19 cellular contexts compared by ENCODE assay signal in the genomic region with DNA sequence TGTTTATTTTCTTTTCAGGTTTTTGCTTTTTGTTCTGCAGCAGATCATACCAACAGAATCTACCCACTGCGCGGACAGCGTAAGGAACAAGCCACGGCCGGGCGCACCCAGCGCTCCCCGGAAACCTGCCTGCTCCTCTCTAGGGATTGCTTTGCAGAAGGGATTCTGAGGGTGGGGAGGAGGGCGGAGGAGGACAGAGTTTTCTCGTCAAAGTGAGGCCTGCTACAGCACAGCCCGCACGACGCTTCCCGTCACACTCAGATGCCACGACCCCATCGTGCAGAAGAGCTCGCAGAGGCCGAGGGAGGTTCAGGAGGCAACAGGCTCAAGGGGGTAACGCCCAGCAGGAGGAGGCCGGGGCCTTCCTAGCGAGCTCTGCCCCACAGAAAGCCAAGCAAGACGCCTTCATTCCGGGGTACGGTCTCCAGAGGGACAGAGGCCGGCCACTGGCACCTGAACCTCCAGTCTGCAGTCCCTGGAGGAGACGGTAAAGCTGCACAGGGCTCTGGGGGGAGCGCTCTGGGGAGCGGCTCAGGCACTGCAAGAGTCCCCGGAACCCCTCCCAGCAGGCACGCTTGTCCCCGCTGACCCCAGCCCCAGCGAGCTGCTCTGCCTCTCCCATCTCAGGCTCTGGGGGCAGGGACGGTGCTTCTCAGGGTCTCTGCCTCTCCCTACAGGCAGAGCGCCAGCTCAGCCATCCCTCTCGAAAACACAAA. TPM values are rescaled to one million over a fixed set of nuclear protein-coding genes. Genes with fewer than 3 reads are reported as not detected.
DNase-seq lines count a peak whose midpoint lies in the region; ATAC-seq, FAIRE-seq and TF ChIP-seq lines count a peak whose summit lies in the region.
"Had no signal": no experiment of that assay in that cellular context is flagged by ENCODE, and none has a peak within 500 bp of the region (broad histone marks: within the 10 kb centered on the region; RNA-seq: fewer than 3 reads in every experiment).

No MANE protein-coding gene starts in this region.

- no peaks in the 10 kb centered on the region for H3K27me3 ChIP-seq in HUES6 (ENCODE audit: control insufficient read depth, insufficient read depth, low read length)
- no peaks in the 10 kb centered on the region for H3K27me3 ChIP-seq in HepG2 (ENCODE audit: control insufficient read depth in 1 of 2, insufficient read depth in 2 of 2, low read length in 2 of 2)
- H3K27me3 ChIP-seq: adrenal gland had no signal

- H3K4me1 Mint-ChIP-seq in brain, result peaks cover 49% of the 10 kb centered on the region

- TF ChIP-seq RAD21 in HepG2 (CRISPR knock-in tag; IDR thresholded peaks at IDR 0.05), result no peak

- peak overlapping the region; percentile 83 for H3K4me2 ChIP-seq in HepG2 (ENCODE audit: low read depth, low read length)

- H3K79me2 ChIP-seq in HepG2 (ENCODE audit: insufficient read depth, low read length), result peaks cover 72% of the 10 kb centered on the region

- 65% methylated on average over 18 of the region's 35 CpGs for WGBS in HepG2 (ENCODE audit: low lambda C conversion rate)

- peak overlapping the region; percentile 42 for H3K9ac ChIP-seq in HUES6 (ENCODE audit: low read length)
- H3K9ac ChIP-seq in HepG2 (ENCODE audit: insufficient read depth, low read depth, low read length), result peak overlapping the region; percentile 64; the same call in 1 of the 2 replicates

- H3K36me3 ChIP-seq in HUES6 (ENCODE audit: control insufficient read depth, insufficient read depth, low read length) (peaks cover 7% of the 10 kb centered on the region), HepG2 (replicated peaks in 1 of 2; ENCODE audit: control insufficient read depth in 1 of 2, insufficient read depth in 2 of 2, low read length in 2 of 2) (peaks cover 2 to 22% of the 10 kb centered on the region in 2 experiments; a peak in 2 of 5 replicates)
- H3K36me3 ChIP-seq: adrenal gland had no signal

- no peaks in the 10 kb centered on the region for H3K27me3 Mint-ChIP-seq in brain
- H3K27me3 Mint-ChIP-seq: stimulated activated memory B cell treated with anti-CD40 and anti-IgM and Interleukin-4, amounts not matched to agents 10 μg/mL and 1 μg/mL and 100 μg/mL, for 72 hours had no signal

- no peak overlapping the region for H2AFZ ChIP-seq in HepG2 (ENCODE audit: low read length)

- intact Hi-C loops in HepG2 (cut with micrococcal nuclease; ENCODE audit: unreplicated experiment), result no loop called here

- in situ Hi-C loops in HepG2 (cut with HindIII; ENCODE audit: extremely low pct_ligation_motif_present, low pct_unique_long_range_greater_than_20kb), result no loop called here

- ATAC-seq in HepG2, result 0 out of 3 replicates have a peak, but pooled peaks have one; percentile 1
- ATAC-seq in GM19035 (IDR thresholded peaks at IDR 0.05; ENCODE audit: unreplicated experiment), result no peak
- ATAC-seq in esophagus mucosa, result no peak
- ATAC-seq: stimulated activated memory B cell treated with anti-CD40 and anti-IgM and Interleukin-4, amounts not matched to agents 10 μg/mL and 1 μg/mL and 100 μg/mL, for 72 hours had no signal

- H3K4me1 ChIP-seq in HUES6 (ENCODE audit: control insufficient read depth, insufficient read depth, low read length), result peaks cover 8% of the 10 kb centered on the region
- peaks cover 62% of the 10 kb centered on the region for H3K4me1 ChIP-seq in HepG2 (ENCODE audit: insufficient read depth, low read length)

- no peaks in the 10 kb centered on the region for H3K9me3 ChIP-seq in HUES6 (ENCODE audit: control insufficient read depth, insufficient read depth, low read depth, low read length)
- no peaks in the 10 kb centered on the region for H3K9me3 ChIP-seq in HepG2 (ENCODE audit: low read length)
- H3K9me3 ChIP-seq: adrenal gland had no signal

- no peak for TF ChIP-seq CTCF in brain (conservative IDR thresholded peaks at IDR 0.05)
- TF ChIP-seq CTCF in HepG2 (CRISPR knock-in tag; IDR thresholded peaks at IDR 0.05), result no peak

- peaks cover 26% of the 10 kb centered on the region; the same call in 1 of the 2 replicates for H4K20me1 ChIP-seq in HepG2 (ENCODE audit: insufficient read depth, low read length)

- no peak overlapping the region for H3K27ac ChIP-seq in HUES6 (ENCODE audit: low read depth, low read length)
- H3K27ac ChIP-seq in HepG2 (ENCODE audit: extremely low read length, insufficient read depth, low read length), result peak overlapping the region; percentile 74
- peak overlapping the region in 11 of 21 experiments; percentile 10 to 78 (median 24) for H3K27ac ChIP-seq in skin epidermis

- DNase-seq in HepG2 (ENCODE audit: low spot score) (no peak), NCI-H446 (lab: John Stamatoyannopoulos, UW) (no peak)
- DNase-seq in stimulated activated CD4-positive, alpha-beta T cell treated with anti-CD3 and anti-CD28 coated beads, Interleukin-4, amount 100 ng/mL, for 1 hour, result no peak
- DNase-seq: activated CD8-positive, alpha-beta memory T cell treated with anti-CD3 and anti-CD28 coated beads, Interleukin-2, amount 50 U/mL, for 4 hours; C1 segment of cervical spinal cord; left colon; NCI-H1417; NCI-H748 treated with DMSO at 0.1 percent for 48 hours; SIG-M5; stimulated activated CD4-positive, alpha-beta T cell treated with anti-CD3 and anti-CD28 coated beads, Interleukin-1b, Interleukin-23, amount 100 ng/mL, for 48 hours had no signal

- no peak overlapping the region for H3K4me3 Mint-ChIP-seq in brain
- H3K4me3 Mint-ChIP-seq: stimulated activated memory B cell treated with anti-CD40 and anti-IgM and Interleukin-4, amounts not matched to agents 10 μg/mL and 1 μg/mL and 100 μg/mL, for 72 hours had no signal

- no TSS peak for BruUV-seq in HepG2 (replicated peaks; lab: Mats Ljungman, UMichigan)

- peak overlapping the region in 4 of 5 experiments; percentile 9 to 48 (median 18) for H3K27ac Mint-ChIP-seq in brain

- no peak for FAIRE-seq in HepG2 (lab: Jason Lieb, UNC)
- FAIRE-seq: G401.6, H54 had no signal

- CTCF ChIA-PET in HepG2 (lab: Yijun Ruan, JAX; ENCODE audit: low intra/inter-chr PET ratio, low total read pairs), result no interaction called here

- H3K36me3 Mint-ChIP-seq in brain, result no peaks in the 10 kb centered on the region

- TF ChIP-seq EP300 in HepG2 (IDR thresholded peaks at IDR 0.05; ENCODE audit: low read depth in 2 of 2, low read length in 2 of 2), result no peak
- no peak for TF ChIP-seq EP300 in HepG2 (CRISPR knock-in tag; IDR thresholded peaks at IDR 0.05; ENCODE audit: borderline replicate concordance)

- peaks cover 0 to 2% (median 0%) of the 10 kb centered on the region in 5 experiments for H3K9me3 Mint-ChIP-seq in brain
- H3K9me3 Mint-ChIP-seq: stimulated activated memory B cell treated with anti-CD40 and anti-IgM and Interleukin-4, amounts not matched to agents 10 μg/mL and 1 μg/mL and 100 μg/mL, for 72 hours had no signal

- TF ChIP-seq POLR2A in HepG2 (IDR thresholded peaks at IDR 0.05; ENCODE audit: insufficient read depth in 1 of 2, low read depth in 2 of 2, low read length in 2 of 2), result no peak

- POLR2A ChIA-PET in HepG2 (lab: Yijun Ruan, JAX), result interaction anchor here (0.7 to 1.4 kb wide), 7 partner anchors 16 to 64 kb away, joined by 3 to 6 read pairs (median 4); no protein-coding TSS in a partner anchor

- H3K4me3 ChIP-seq in HUES6 (ENCODE audit: low read depth, low read length) (no peak overlapping the region), HepG2 (replicated peaks in 1 of 3; ENCODE audit: insufficient read depth in 1 of 3, low read depth in 2 of 3, low read length in 3 of 3) (peak overlapping the region; percentile 49 to 72 (median 70)), skin epidermis (no peak overlapping the region)

RNA-seq across cellular contexts. Expression of gene REXO1, which starts 6.9 kb away (rescaled TPM):
- polyA plus RNA-seq in brain (ENCODE audit: insufficient read depth, low read depth, low replicate concordance) (26.0 TPM), HepG2 (2011; rRNA removed) (11.2 and 13.0 TPM in 2 replicates)
- total RNA-seq in HepG2 (2016; rRNA removed; fragmentation: Illumina TruSeq; extraction: Trizol) (3.0 and 5.0 TPM in 2 replicates), esophagus mucosa (16.9 TPM)
- total RNA-seq in HepG2 (2016; cell fraction: cytosol; rRNA removed; fragmentation: Illumina TruSeq; extraction: Trizol; ENCODE audit: low read depth), result 1.1 and 3.2 TPM in 2 replicates
- 4.1 and 5.2 TPM in 2 replicates for total RNA-seq in HepG2 (2016; cell fraction: insoluble cytoplasmic fraction; rRNA removed; fragmentation: Illumina TruSeq; extraction: Trizol)
- 3.9 and 4.2 TPM in 2 replicates for total RNA-seq in HepG2 (2016; cell fraction: membrane; rRNA removed; fragmentation: Illumina TruSeq; extraction: Trizol)
- total RNA-seq in HepG2 (2016; cell fraction: nucleus; rRNA removed; fragmentation: Illumina TruSeq; extraction: Trizol), result 6.0 and 7.6 TPM in 2 replicates
- polyA plus RNA-seq in HepG2 (2011; cell fraction: cytosol; rRNA removed), result 8.7 and 9.8 TPM in 2 replicates
- 91.1 and 123 TPM in 2 replicates for polyA plus RNA-seq in HepG2 (2011; cell fraction: nucleus; rRNA removed)
- polyA plus RNA-seq in HepG2 (2012), result 13.8 and 15.4 TPM in 2 replicates
- polyA plus RNA-seq in HepG2 (2016; cell fraction: cytosol; fragmentation: Illumina TruSeq; extraction: Trizol; ENCODE audit: low read depth), result 1.7 and 1.8 TPM in 2 replicates
- 7.3 and 10.0 TPM in 2 replicates for polyA plus RNA-seq in HepG2 (2016; cell fraction: insoluble cytoplasmic fraction; fragmentation: Illumina TruSeq; extraction: Trizol; ENCODE audit: low read depth)
- polyA plus RNA-seq in HepG2 (2016; cell fraction: membrane; fragmentation: Illumina TruSeq; extraction: Trizol; ENCODE audit: low read depth), result 5.1 and 5.3 TPM in 2 replicates
- polyA plus RNA-seq in HepG2 (2016; cell fraction: nucleus; fragmentation: Illumina TruSeq; extraction: Trizol; ENCODE audit: insufficient read depth, low read depth), result 39.5 and 44.1 TPM in 2 replicates
- polyA minus RNA-seq in HepG2 (2011; rRNA and poly(A)+ RNA removed; ENCODE audit: low replicate concordance), result 16.3 and 19.1 TPM in 2 replicates
- 5.5 and 7.7 TPM in 2 replicates for polyA minus RNA-seq in HepG2 (2011; cell fraction: cytosol; rRNA and poly(A)+ RNA removed)
- polyA minus RNA-seq in HepG2 (2011; cell fraction: nucleus; rRNA and poly(A)+ RNA removed), result 9.3 and 10.8 TPM in 2 replicates

RNA-seq across cellular contexts. Expression of gene KLF16, which starts 22.0 kb away (rescaled TPM):
- polyA plus RNA-seq in brain (ENCODE audit: insufficient read depth, low read depth, low replicate concordance) (22.6 TPM), HepG2 (2011; rRNA removed) (3.5 and 4.7 TPM in 2 replicates)
- total RNA-seq in HepG2 (2016; rRNA removed; fragmentation: Illumina TruSeq; extraction: Trizol) (6.2 and 6.7 TPM in 2 replicates), esophagus mucosa (23.4 TPM)
- total RNA-seq in HepG2 (2016; cell fraction: cytosol; rRNA removed; fragmentation: Illumina TruSeq; extraction: Trizol; ENCODE audit: low read depth), result 2.1 and 2.2 TPM in 2 replicates
- total RNA-seq in HepG2 (2016; cell fraction: insoluble cytoplasmic fraction; rRNA removed; fragmentation: Illumina TruSeq; extraction: Trizol), result 5.5 and 5.9 TPM in 2 replicates
- 8.3 and 8.9 TPM in 2 replicates for total RNA-seq in HepG2 (2016; cell fraction: membrane; rRNA removed; fragmentation: Illumina TruSeq; extraction: Trizol)
- 4.0 and 4.8 TPM in 2 replicates for total RNA-seq in HepG2 (2016; cell fraction: nucleus; rRNA removed; fragmentation: Illumina TruSeq; extraction: Trizol)
- polyA plus RNA-seq in HepG2 (2011; cell fraction: cytosol; rRNA removed), result 3.7 and 7.0 TPM in 2 replicates
- polyA plus RNA-seq in HepG2 (2011; cell fraction: nucleus; rRNA removed), result 16.7 and 31.9 TPM in 2 replicates
- polyA plus RNA-seq in HepG2 (2012), result 8.3 and 9.4 TPM in 2 replicates
- polyA plus RNA-seq in HepG2 (2016; cell fraction: cytosol; fragmentation: Illumina TruSeq; extraction: Trizol; ENCODE audit: low read depth), result 3.2 and 3.4 TPM in 2 replicates
- polyA plus RNA-seq in HepG2 (2016; cell fraction: insoluble cytoplasmic fraction; fragmentation: Illumina TruSeq; extraction: Trizol; ENCODE audit: low read depth), result 12.0 and 14.3 TPM in 2 replicates
- polyA plus RNA-seq in HepG2 (2016; cell fraction: membrane; fragmentation: Illumina TruSeq; extraction: Trizol; ENCODE audit: low read depth), result 8.9 and 9.3 TPM in 2 replicates
- polyA plus RNA-seq in HepG2 (2016; cell fraction: nucleus; fragmentation: Illumina TruSeq; extraction: Trizol; ENCODE audit: insufficient read depth, low read depth), result 11.4 and 12.0 TPM in 2 replicates
- polyA minus RNA-seq in HepG2 (2011; rRNA and poly(A)+ RNA removed; ENCODE audit: low replicate concordance), result 3.1 and 9.7 TPM in 2 replicates
- polyA minus RNA-seq in HepG2 (2011; cell fraction: cytosol; rRNA and poly(A)+ RNA removed), result 8.9 and 15.3 TPM in 2 replicates
- polyA minus RNA-seq in HepG2 (2011; cell fraction: nucleus; rRNA and poly(A)+ RNA removed), result 2.1 and 2.2 TPM in 2 replicates

RNA-seq across cellular contexts. Expression of gene ATP8B3, which starts 29.3 kb away (rescaled TPM):
- polyA plus RNA-seq in brain (ENCODE audit: insufficient read depth, low read depth, low replicate concordance) (0.19 TPM), HepG2 (2011; rRNA removed) (5.8 and 5.9 TPM in 2 replicates)
- total RNA-seq in HepG2 (2016; rRNA removed; fragmentation: Illumina TruSeq; extraction: Trizol) (1.8 and 2.6 TPM in 2 replicates), esophagus mucosa (1.8 TPM)
- 0.35 and 0.40 TPM in 2 replicates for total RNA-seq in HepG2 (2016; cell fraction: cytosol; rRNA removed; fragmentation: Illumina TruSeq; extraction: Trizol; ENCODE audit: low read depth)
- total RNA-seq in HepG2 (2016; cell fraction: insoluble cytoplasmic fraction; rRNA removed; fragmentation: Illumina TruSeq; extraction: Trizol), result 1.8 and 2.6 TPM in 2 replicates
- 1.2 and 1.7 TPM in 2 replicates for total RNA-seq in HepG2 (2016; cell fraction: membrane; rRNA removed; fragmentation: Illumina TruSeq; extraction: Trizol)
- total RNA-seq in HepG2 (2016; cell fraction: nucleus; rRNA removed; fragmentation: Illumina TruSeq; extraction: Trizol), result 1.9 and 3.5 TPM in 2 replicates
- 3.8 and 4.8 TPM in 2 replicates for polyA plus RNA-seq in HepG2 (2011; cell fraction: cytosol; rRNA removed)
- polyA plus RNA-seq in HepG2 (2011; cell fraction: nucleus; rRNA removed), result 10.6 and 12.8 TPM in 2 replicates
- 2.4 and 2.5 TPM in 2 replicates for polyA plus RNA-seq in HepG2 (2012)
- 0.36 and 0.59 TPM in 2 replicates for polyA plus RNA-seq in HepG2 (2016; cell fraction: cytosol; fragmentation: Illumina TruSeq; extraction: Trizol; ENCODE audit: low read depth)
- 1.1 and 2.2 TPM in 2 replicates for polyA plus RNA-seq in HepG2 (2016; cell fraction: insoluble cytoplasmic fraction; fragmentation: Illumina TruSeq; extraction: Trizol; ENCODE audit: low read depth)
- polyA plus RNA-seq in HepG2 (2016; cell fraction: membrane; fragmentation: Illumina TruSeq; extraction: Trizol; ENCODE audit: low read depth), result 0.69 and 0.98 TPM in 2 replicates
- polyA plus RNA-seq in HepG2 (2016; cell fraction: nucleus; fragmentation: Illumina TruSeq; extraction: Trizol; ENCODE audit: insufficient read depth, low read depth), result 9.6 and 11.4 TPM in 2 replicates
- polyA minus RNA-seq in HepG2 (2011; rRNA and poly(A)+ RNA removed; ENCODE audit: low replicate concordance), result 10.3 and 16.8 TPM in 2 replicates
- polyA minus RNA-seq in HepG2 (2011; cell fraction: cytosol; rRNA and poly(A)+ RNA removed), result 4.6 and 5.4 TPM in 2 replicates
- 2.7 and 3.0 TPM in 2 replicates for polyA minus RNA-seq in HepG2 (2011; cell fraction: nucleus; rRNA and poly(A)+ RNA removed)

RNA-seq across cellular contexts. Expression of gene ABHD17A, which starts 43.9 kb away (rescaled TPM):
- polyA plus RNA-seq in brain (ENCODE audit: insufficient read depth, low read depth, low replicate concordance), result 124 TPM
- 27.9 and 40.8 TPM in 2 replicates for total RNA-seq in HepG2 (2016; rRNA removed; fragmentation: Illumina TruSeq; extraction: Trizol)
- total RNA-seq in HepG2 (2016; cell fraction: cytosol; rRNA removed; fragmentation: Illumina TruSeq; extraction: Trizol; ENCODE audit: low read depth), result 52.2 and 64.4 TPM in 2 replicates
- total RNA-seq in HepG2 (2016; cell fraction: insoluble cytoplasmic fraction; rRNA removed; fragmentation: Illumina TruSeq; extraction: Trizol), result 24.0 and 37.3 TPM in 2 replicates
- 65.2 and 82.2 TPM in 2 replicates for total RNA-seq in HepG2 (2016; cell fraction: membrane; rRNA removed; fragmentation: Illumina TruSeq; extraction: Trizol)
- 17.1 and 19.3 TPM in 2 replicates for total RNA-seq in HepG2 (2016; cell fraction: nucleus; rRNA removed; fragmentation: Illumina TruSeq; extraction: Trizol)
- polyA plus RNA-seq in HepG2 (2011; rRNA removed), result 27.7 and 44.6 TPM in 2 replicates
- 25.9 and 53.1 TPM in 2 replicates for polyA plus RNA-seq in HepG2 (2011; cell fraction: cytosol; rRNA removed)
- 72.5 and 83.8 TPM in 2 replicates for polyA plus RNA-seq in HepG2 (2011; cell fraction: nucleus; rRNA removed)
- polyA plus RNA-seq in HepG2 (2012), result 11.9 and 16.2 TPM in 2 replicates
- 51.0 and 62.5 TPM in 2 replicates for polyA plus RNA-seq in HepG2 (2016; cell fraction: cytosol; fragmentation: Illumina TruSeq; extraction: Trizol; ENCODE audit: low read depth)
- polyA plus RNA-seq in HepG2 (2016; cell fraction: insoluble cytoplasmic fraction; fragmentation: Illumina TruSeq; extraction: Trizol; ENCODE audit: low read depth), result 25.3 and 27.0 TPM in 2 replicates
- 54.6 and 60.4 TPM in 2 replicates for polyA plus RNA-seq in HepG2 (2016; cell fraction: membrane; fragmentation: Illumina TruSeq; extraction: Trizol; ENCODE audit: low read depth)
- 38.7 and 42.0 TPM in 2 replicates for polyA plus RNA-seq in HepG2 (2016; cell fraction: nucleus; fragmentation: Illumina TruSeq; extraction: Trizol; ENCODE audit: insufficient read depth, low read depth)
- 15.0 and 50.9 TPM in 2 replicates for polyA minus RNA-seq in HepG2 (2011; rRNA and poly(A)+ RNA removed; ENCODE audit: low replicate concordance)
- 17.2 and 18.0 TPM in 2 replicates for polyA minus RNA-seq in HepG2 (2011; cell fraction: cytosol; rRNA and poly(A)+ RNA removed)
- polyA minus RNA-seq in HepG2 (2011; cell fraction: nucleus; rRNA and poly(A)+ RNA removed), result 5.7 and 5.8 TPM in 2 replicates
- 50.9 TPM for total RNA-seq in esophagus mucosa

Comparison
In these comparisons a context has a peak if more than half of its experiments do, and no peak if none do; other contexts are left out.
1. H3K4me3 ChIP-seq: peak in HepG2 (3 of 3); none in HUES6 (single experiment) and skin epidermis (0 of 7).